ENCODE assay signal across 26 cellular contexts in genomic region chr1:116694524-116694923, GRCh38. TPM values are rescaled to one million over a fixed set of nuclear protein-coding genes. Genes with fewer than 3 reads are reported as not detected.
DNase-seq lines count a peak whose midpoint lies in the region; ATAC-seq and TF ChIP-seq lines count a peak whose summit lies in the region.
"Had no signal": no experiment of that assay in that cellular context is flagged by ENCODE, and none has a peak within 500 bp of the region (broad histone marks: within the 10 kb centered on the region; RNA-seq: fewer than 3 reads in every experiment).

No MANE protein-coding gene starts in this region.

- H3K27ac Mint-ChIP-seq in neural progenitor cell = peak overlapping the region; percentile 15
- H3K27ac Mint-ChIP-seq: activated naive CD4-positive, alpha-beta T cell treated with anti-CD3 and anti-CD28 coated beads, Interleukin-2, amount 50 U/mL, for 72 hours; activated T-helper 17 cell treated with anti-CD3 and anti-CD28 coated beads, Interleukin-2, amount 50 U/mL, for 72 hours; CD4-positive, alpha-beta T cell; HFFc6; IgD-negative memory B cell; type B pancreatic cell had no signal

- H4K20me1 ChIP-seq in neural progenitor cell (ENCODE audit: low read depth) = no peaks in the 10 kb centered on the region

- no peaks in the 10 kb centered on the region for H3K9me3 Mint-ChIP-seq in neural progenitor cell
- H3K9me3 Mint-ChIP-seq: activated naive CD4-positive, alpha-beta T cell treated with anti-CD3 and anti-CD28 coated beads, Interleukin-2, amount 50 U/mL, for 72 hours; activated T-helper 17 cell treated with anti-CD3 and anti-CD28 coated beads, Interleukin-2, amount 50 U/mL, for 72 hours; CD4-positive, alpha-beta T cell; HFFc6; type B pancreatic cell had no signal

- TF ChIP-seq CTCF in neural progenitor cell (IDR thresholded peaks at IDR 0.05) (no peak), upper lobe of right lung (IDR thresholded peaks at IDR 0.05) (no peak), spleen (IDR thresholded peaks at IDR 0.05 in 8 of 11, conservative IDR thresholded peaks at IDR 0.05 in 3 of 11) (no peak)

- DNase-seq in M059J (ENCODE audit: low read depth) = peak; percentile 33
- DNase-seq in SK-N-MC (ENCODE audit: low read depth, low spot score) = no peak
- no peak for DNase-seq in neural progenitor cell (ENCODE audit: low spot score)
- no peak for DNase-seq in upper lobe of right lung
- DNase-seq in spleen = no peak
- DNase-seq in DMS79 treated with DMSO at 0.1 percent for 48 hours (lab: John Stamatoyannopoulos, UW) = no peak
- DNase-seq: activated CD4-positive, alpha-beta T cell treated with anti-CD3 and anti-CD28 coated beads, Interleukin-2, amount 50 U/mL, for 4 hours; activated CD4-positive, CD25-positive, alpha-beta regulatory T cell; activated CD8-positive, alpha-beta memory T cell treated with anti-CD3 and anti-CD28 coated beads, Interleukin-2, amount 50 U/mL, for 4 hours; CD4-positive, alpha-beta T cell; MM.1S; NCI-H1417 treated with DMSO at 0.1 percent for 48 hours; NCI-H524; stimulated activated CD8-positive, alpha-beta memory T cell treated with anti-CD3 and anti-CD28 coated beads, Interleukin-4, amount 100 ng/mL, for 48 hours; SW 1271 had no signal

- no peaks in the 10 kb centered on the region for H3K27me3 ChIP-seq in neural progenitor cell
- no peaks in the 10 kb centered on the region for H3K27me3 ChIP-seq in upper lobe of right lung
- H3K27me3 ChIP-seq in spleen (replicated peaks in 1 of 7) = no peaks in the 10 kb centered on the region

- WGBS in spleen, 5 donors = 85 to 96% (median 94%) methylated on average over 3 of the region's 3 CpGs

- H3K4me1 ChIP-seq in neural progenitor cell (peaks cover 7% of the 10 kb centered on the region), upper lobe of right lung (no peaks in the 10 kb centered on the region), spleen (no peaks in the 10 kb centered on the region)

- H3F3A ChIP-seq in neural progenitor cell (ENCODE audit: low read depth) = no peaks in the 10 kb centered on the region

- H3K27ac ChIP-seq in SK-N-MC (peak overlapping the region; percentile 47), neural progenitor cell (no peak overlapping the region), upper lobe of right lung (no peak overlapping the region), spleen (no peak overlapping the region)

- H3K36me3 ChIP-seq in SK-N-MC (ENCODE audit: insufficient read depth, low read length) (no peaks in the 10 kb centered on the region), neural progenitor cell (no peaks in the 10 kb centered on the region), upper lobe of right lung (no peaks in the 10 kb centered on the region), spleen (no peaks in the 10 kb centered on the region)

- no peak overlapping the region for H3K4me3 Mint-ChIP-seq in neural progenitor cell
- H3K4me3 Mint-ChIP-seq: activated T-helper 17 cell treated with anti-CD3 and anti-CD28 coated beads, Interleukin-2, amount 50 U/mL, for 72 hours; CD4-positive, alpha-beta T cell; HFFc6; IgD-negative memory B cell; type B pancreatic cell had no signal

- no peaks in the 10 kb centered on the region for H3K36me3 Mint-ChIP-seq in neural progenitor cell
- H3K36me3 Mint-ChIP-seq: activated naive CD4-positive, alpha-beta T cell treated with anti-CD3 and anti-CD28 coated beads, Interleukin-2, amount 50 U/mL, for 72 hours; IgD-negative memory B cell; type B pancreatic cell had no signal

- H3K4me3 ChIP-seq in SK-N-MC (no peak overlapping the region), neural progenitor cell (no peak overlapping the region), upper lobe of right lung (no peak overlapping the region), spleen (no peak overlapping the region)

- peaks cover 3% of the 10 kb centered on the region for H3K27me3 Mint-ChIP-seq in neural progenitor cell (ENCODE audit: insufficient read depth, low read depth)
- H3K27me3 Mint-ChIP-seq: CD4-positive, alpha-beta T cell; type B pancreatic cell had no signal

- intact Hi-C loops in upper lobe of right lung (cut with DNase I) = no loop called here
- intact Hi-C loops in spleen (cut with DNase I; ENCODE audit: low total_unique reads) = no loop called here

- H2AFZ ChIP-seq in neural progenitor cell (replicated peaks) = no peak overlapping the region

- H3K9me3 ChIP-seq in SK-N-MC (ENCODE audit: low read depth, low read length) (no peaks in the 10 kb centered on the region), neural progenitor cell (ENCODE audit: low read depth) (no peaks in the 10 kb centered on the region), upper lobe of right lung (no peaks in the 10 kb centered on the region), spleen (no peaks in the 10 kb centered on the region)

- no peak overlapping the region for H3K4me2 ChIP-seq in neural progenitor cell

- no peaks in the 10 kb centered on the region for H3K79me2 ChIP-seq in neural progenitor cell (ENCODE audit: low read depth)

- H3K9ac ChIP-seq in SK-N-MC (ENCODE audit: insufficient read length) = no peak overlapping the region
- H3K9ac ChIP-seq in neural progenitor cell = no peak overlapping the region

- H3K4me1 Mint-ChIP-seq in neural progenitor cell = peaks cover 37% of the 10 kb centered on the region
- H3K4me1 Mint-ChIP-seq: activated T-helper 17 cell treated with anti-CD3 and anti-CD28 coated beads, Interleukin-2, amount 50 U/mL, for 72 hours; IgD-negative memory B cell had no signal

- peak; percentile 31 for ATAC-seq in esophagus mucosa
- ATAC-seq in upper lobe of right lung = no peak
- no peak for ATAC-seq in HG02852 (IDR thresholded peaks at IDR 0.05; ENCODE audit: unreplicated experiment)
- ATAC-seq: activated naive CD4-positive, alpha-beta T cell treated with anti-CD3 and anti-CD28 coated beads, Interleukin-2, amount 50 U/mL, for 72 hours; activated T-helper 17 cell treated with anti-CD3 and anti-CD28 coated beads, Interleukin-2, amount 50 U/mL, for 72 hours; Right ventricle myocardium inferior had no signal

- no peak for TF ChIP-seq POLR2A in spleen (IDR thresholded peaks at IDR 0.05)

RNA-seq across cellular contexts. Expression of gene IGSF3, which starts 27.0 kb away (rescaled TPM):
- 12.0 and 24.9 TPM in 2 replicates for total RNA-seq in M059J (2014; rRNA removed; shearing (Covaris generic))
- total RNA-seq in esophagus mucosa (55.4 TPM), neural progenitor cell (ENCODE audit: low replicate concordance) (24.0 and 33.7 TPM in 2 replicates), upper lobe of right lung (20.1 TPM), spleen (1 to 10 TPM in 1 of 7 donors, under 1 TPM in 6; 0.43 to 1.2 (median 0.77) TPM)
- under 1 TPM; 0.09 to 0.16 (median 0.11) TPM for polyA plus RNA-seq in spleen
- total RNA-seq: HFFc6 had no signal
- polyA plus RNA-seq: IgD-negative memory B cell had no signal

RNA-seq across cellular contexts. Expression of gene CD2, which starts 59.7 kb away (rescaled TPM):
- not detected in 2 replicates for total RNA-seq in M059J (2014; rRNA removed; shearing (Covaris generic))
- total RNA-seq in esophagus mucosa = 1.3 TPM
- 0.71 and 1.5 TPM in 2 replicates for total RNA-seq in neural progenitor cell (ENCODE audit: low replicate concordance)
- total RNA-seq in upper lobe of right lung = 11.4 TPM
- 10 to 100 TPM; 24.4 to 50.5 (median 35.4) TPM for total RNA-seq in spleen
- polyA plus RNA-seq in spleen = 10 to 100 TPM; 21.6 to 25.5 (median 21.8) TPM
- total RNA-seq: cerebellum, epithelial cell of proximal tubule, glomerular endothelial cell, HFFc6 had no signal
